In genomic region chr21:42117229-42118048, GRCh38 we compare ENCODE assay signal across 1 cellular context.
TF ChIP-seq lines count a peak whose summit lies in the region.

No MANE protein-coding gene starts in this region.

TF ChIP-seq in IMR-90, 13 proteins besides CTCF, POLR2A, EP300 and RAD21 (continued from another document):
- TF ChIP-seq, protein P1, sequence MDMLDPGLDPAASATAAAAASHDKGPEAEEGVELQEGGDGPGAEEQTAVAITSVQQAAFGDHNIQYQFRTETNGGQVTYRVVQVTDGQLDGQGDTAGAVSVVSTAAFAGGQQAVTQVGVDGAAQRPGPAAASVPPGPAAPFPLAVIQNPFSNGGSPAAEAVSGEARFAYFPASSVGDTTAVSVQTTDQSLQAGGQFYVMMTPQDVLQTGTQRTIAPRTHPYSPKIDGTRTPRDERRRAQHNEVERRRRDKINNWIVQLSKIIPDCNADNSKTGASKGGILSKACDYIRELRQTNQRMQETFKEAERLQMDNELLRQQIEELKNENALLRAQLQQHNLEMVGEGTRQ (IDR thresholded peaks at IDR 0.05; ENCODE audit: low read depth, low read length), result peak; percentile 12; the same call in 1 of the 2 replicates
- TF ChIP-seq MAZ (IDR thresholded peaks at IDR 0.05; ENCODE audit: borderline replicate concordance, low read depth, low read length), result no peak
- no peak for TF ChIP-seq CEBPB (IDR thresholded peaks at IDR 0.05; ENCODE audit: low read depth, low read length)
- no peak for TF ChIP-seq NFE2L2 (IDR thresholded peaks at IDR 0.05; ENCODE audit: low read depth, low read length)
- TF ChIP-seq MAFK (IDR thresholded peaks at IDR 0.05; ENCODE audit: low read depth, low read length), result no peak
- peak; percentile 82 for TF ChIP-seq SMC3 (IDR thresholded peaks at IDR 0.05; ENCODE audit: low read depth, low read length)
- no peak for TF ChIP-seq RCOR1 (IDR thresholded peaks at IDR 0.05; ENCODE audit: insufficient replicate concordance, low read length)
- no peak for TF ChIP-seq BHLHE40 (IDR thresholded peaks at IDR 0.05; ENCODE audit: low read depth, low read length)
- TF ChIP-seq, protein P2, sequence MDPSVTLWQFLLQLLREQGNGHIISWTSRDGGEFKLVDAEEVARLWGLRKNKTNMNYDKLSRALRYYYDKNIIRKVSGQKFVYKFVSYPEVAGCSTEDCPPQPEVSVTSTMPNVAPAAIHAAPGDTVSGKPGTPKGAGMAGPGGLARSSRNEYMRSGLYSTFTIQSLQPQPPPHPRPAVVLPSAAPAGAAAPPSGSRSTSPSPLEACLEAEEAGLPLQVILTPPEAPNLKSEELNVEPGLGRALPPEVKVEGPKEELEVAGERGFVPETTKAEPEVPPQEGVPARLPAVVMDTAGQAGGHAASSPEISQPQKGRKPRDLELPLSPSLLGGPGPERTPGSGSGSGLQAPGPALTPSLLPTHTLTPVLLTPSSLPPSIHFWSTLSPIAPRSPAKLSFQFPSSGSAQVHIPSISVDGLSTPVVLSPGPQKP (IDR thresholded peaks at IDR 0.05; ENCODE audit: borderline replicate concordance, low read depth, low read length), result no peak
TF ChIP-seq in IMR-90: peak in this region for 4.
